ENCODE assay signal across 23 cellular contexts in the genomic region with DNA sequence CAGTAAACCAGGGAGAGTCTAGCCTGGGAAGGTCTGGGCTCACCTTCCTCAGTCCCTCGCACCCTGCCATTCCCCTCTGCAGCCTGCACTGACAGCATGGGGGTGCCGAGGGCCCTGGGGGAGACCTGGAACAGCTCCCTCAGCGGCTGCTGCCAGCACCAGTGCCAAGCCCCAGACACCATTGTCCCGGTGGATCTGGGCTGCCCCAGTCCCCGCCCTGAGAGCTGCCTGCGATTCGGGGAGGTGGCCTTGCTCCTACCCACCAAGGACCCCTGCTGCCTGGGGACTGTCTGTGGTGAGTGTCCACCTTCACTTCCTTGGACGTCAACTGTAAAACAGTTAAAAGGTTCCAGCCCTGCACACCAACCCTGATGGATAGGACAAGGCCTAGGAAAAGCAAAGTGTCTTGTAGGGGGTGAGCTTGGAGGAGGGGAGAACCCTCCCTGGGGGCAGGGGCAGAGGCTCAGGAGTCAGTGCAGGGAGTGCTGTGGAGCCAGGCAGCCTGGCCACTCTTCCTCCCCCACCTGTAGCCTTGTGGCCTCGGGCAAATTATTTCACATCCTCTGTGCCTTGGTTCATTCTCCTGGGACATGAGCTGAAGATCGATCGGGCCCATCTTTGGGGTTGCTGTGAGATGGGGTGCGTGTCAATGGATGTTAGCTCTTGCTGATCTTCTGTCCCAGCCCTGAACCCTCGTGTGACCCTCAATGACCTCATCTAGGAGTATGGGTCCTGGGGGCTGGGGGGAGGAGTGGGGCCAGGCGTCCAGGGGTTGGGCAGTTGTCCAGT.
DNase-seq lines count a peak whose midpoint lies in the region; ATAC-seq and TF ChIP-seq lines count a peak whose summit lies in the region.
"Had no signal": no experiment of that assay in that cellular context is flagged by ENCODE, and none has a peak within 500 bp of the region (broad histone marks: within the 10 kb centered on the region; RNA-seq: fewer than 3 reads in every experiment).

No MANE protein-coding gene starts in this region.

- no peak overlapping the region for H3K27ac ChIP-seq in H9 (ENCODE audit: insufficient read length, low read depth, low read length)
- no peak overlapping the region for H3K27ac ChIP-seq in gastroesophageal sphincter
- H3K27ac ChIP-seq in CD8-positive, alpha-beta memory T cell (ENCODE audit: low read depth, low read length), result no peak overlapping the region
- no peak overlapping the region for H3K27ac ChIP-seq in psoas muscle
- H3K27ac ChIP-seq: A549 had no signal

- no peak overlapping the region for H3K4ac ChIP-seq in H9 (ENCODE audit: low read depth, low read length)

- peaks cover 0 to 5% of the 10 kb centered on the region in 2 experiments; a peak in 2 of 4 replicates for H3K4me1 Mint-ChIP-seq in H9
- no peaks in the 10 kb centered on the region for H3K4me1 Mint-ChIP-seq in stimulated activated effector memory CD8-positive, alpha-beta T cell treated with anti-CD3 and anti-CD28 coated beads, Interleukin-12 subunit alpha, Interleukin-12 subunit beta, amount 100 ng/mL, for 72 hours
- H3K4me1 Mint-ChIP-seq in CD8-positive, alpha-beta memory T cell, result no peaks in the 10 kb centered on the region
- H3K4me1 Mint-ChIP-seq: B cell; CD4-positive, CD25-positive, alpha-beta regulatory T cell had no signal

- no CpG with 5 or more reads among the region's 14 CpGs for WGBS in H9 (ENCODE audit: extremely low coverage, insufficient read length, low lambda C conversion rate)
- WGBS in gastroesophageal sphincter (ENCODE audit: low coverage in 1 of 2), 2 donors, result 82% methylated on average over 8 of the region's 14 CpGs; no CpG with 5 or more reads in 1 of the 2 donors
- WGBS in psoas muscle, 3 donors, result 80 to 91% (median 80%) methylated on average over 14 of the region's 14 CpGs

- no peak overlapping the region for H2AK5ac ChIP-seq in H9 (ENCODE audit: insufficient read length, low read length)

- peak; percentile 19 for DNase-seq in ELF-1 (ENCODE audit: low read depth, low spot score)
- DNase-seq in H9, result no peak
- peak in 1 of 2 donors; percentile 34 for DNase-seq in stimulated activated effector memory CD8-positive, alpha-beta T cell treated with anti-CD3 and anti-CD28 coated beads, Interleukin-12 subunit alpha, Interleukin-12 subunit beta, amount 100 ng/mL, for 72 hours (ENCODE audit: low spot score in 2 of 2)
- DNase-seq in cerebellum (ENCODE audit: low spot score), result no peak
- DNase-seq in CD8-positive, alpha-beta memory T cell, result no peak
- no peak for DNase-seq in psoas muscle
- DNase-seq: CD4-positive, CD25-positive, alpha-beta regulatory T cell; COR-L47; DMS79; HCEC 1CT; MG63; NCI-H1092; NCI-H1436 treated with DMSO at 0.1 percent for 48 hours; NCI-H2029; NCI-H345; NCI-H524; NCI-H82 had no signal

- peaks cover 8% of the 10 kb centered on the region for H3K27me3 Mint-ChIP-seq in H9 (ENCODE audit: low read depth)
- peaks cover 7 to 16% of the 10 kb centered on the region in 2 donors for H3K27me3 Mint-ChIP-seq in CD8-positive, alpha-beta memory T cell
- H3K27me3 Mint-ChIP-seq: CD4-positive, CD25-positive, alpha-beta regulatory T cell had no signal

- H2BK5ac ChIP-seq in H9 (ENCODE audit: insufficient read length, low read length), result no peak overlapping the region

- intact Hi-C loops in psoas muscle (cut with DNase I), result loop anchor here (5.0 kb wide), 2 partner anchors 48 to 83 kb away; a partner anchor contains a TSS

- H3K4me1 ChIP-seq in H9 (ENCODE audit: insufficient read depth, low read length) (no peaks in the 10 kb centered on the region), gastroesophageal sphincter (no peaks in the 10 kb centered on the region), psoas muscle (peaks cover 9% of the 10 kb centered on the region)
- no peaks in the 10 kb centered on the region for H3K4me1 ChIP-seq in CD8-positive, alpha-beta memory T cell (ENCODE audit: insufficient read depth, low read length)
- H3K4me1 ChIP-seq: A549 had no signal

- H3K27ac Mint-ChIP-seq in H9, result no peak overlapping the region
- no peak overlapping the region for H3K27ac Mint-ChIP-seq in stimulated activated effector memory CD8-positive, alpha-beta T cell treated with anti-CD3 and anti-CD28 coated beads, Interleukin-12 subunit alpha, Interleukin-12 subunit beta, amount 100 ng/mL, for 72 hours
- no peak overlapping the region for H3K27ac Mint-ChIP-seq in CD8-positive, alpha-beta memory T cell
- H3K27ac Mint-ChIP-seq: B cell; CD4-positive, CD25-positive, alpha-beta regulatory T cell had no signal

- no peak overlapping the region for H3K4me3 Mint-ChIP-seq in H9
- H3K4me3 Mint-ChIP-seq in stimulated activated effector memory CD8-positive, alpha-beta T cell treated with anti-CD3 and anti-CD28 coated beads, Interleukin-12 subunit alpha, Interleukin-12 subunit beta, amount 100 ng/mL, for 72 hours, result no peak overlapping the region
- H3K4me3 Mint-ChIP-seq in CD8-positive, alpha-beta memory T cell, result no peak overlapping the region
- H3K4me3 Mint-ChIP-seq: B cell; CD4-positive, CD25-positive, alpha-beta regulatory T cell had no signal

- no peaks in the 10 kb centered on the region for H3K9me3 Mint-ChIP-seq in H9
- no peaks in the 10 kb centered on the region for H3K9me3 Mint-ChIP-seq in stimulated activated effector memory CD8-positive, alpha-beta T cell treated with anti-CD3 and anti-CD28 coated beads, Interleukin-12 subunit alpha, Interleukin-12 subunit beta, amount 100 ng/mL, for 72 hours
- H3K9me3 Mint-ChIP-seq in CD8-positive, alpha-beta memory T cell, result no peaks in the 10 kb centered on the region

- H3K9me3 ChIP-seq in H9 (ENCODE audit: control insufficient read depth, low read depth, low read length), result no peaks in the 10 kb centered on the region
- H3K9me3 ChIP-seq in gastroesophageal sphincter, result no peaks in the 10 kb centered on the region
- no peaks in the 10 kb centered on the region for H3K9me3 ChIP-seq in CD8-positive, alpha-beta memory T cell (ENCODE audit: low read length)
- H3K9me3 ChIP-seq in psoas muscle, result no peaks in the 10 kb centered on the region
- H3K9me3 ChIP-seq: A549, MG63 had no signal

- no peak overlapping the region for H3K56ac ChIP-seq in H9 (ENCODE audit: insufficient read length, low read depth, low read length)

- no peak overlapping the region for H3K18ac ChIP-seq in H9 (ENCODE audit: insufficient read length, low read depth, low read length)

- H4K91ac ChIP-seq in H9 (ENCODE audit: insufficient read length, low read depth, low read length), result no peak overlapping the region

- no peak overlapping the region for H2AFZ ChIP-seq in H9 (ENCODE audit: low read length)

- H2BK120ac ChIP-seq in H9 (ENCODE audit: low read depth, low read length, poor library complexity, severe bottlenecking), result no peak overlapping the region

- TF ChIP-seq CTCF in H9 (conservative IDR thresholded peaks at IDR 0.05), result no peak
- TF ChIP-seq CTCF in gastroesophageal sphincter (IDR thresholded peaks at IDR 0.05), result no peak
- no peak for TF ChIP-seq CTCF in psoas muscle (IDR thresholded peaks at IDR 0.05)

- H2BK12ac ChIP-seq in H9 (ENCODE audit: insufficient read length, low read depth, low read length), result no peak overlapping the region

- H3T11ph ChIP-seq in H9 (ENCODE audit: low read length), result no peak overlapping the region

- H3K23me2 ChIP-seq in H9 (ENCODE audit: insufficient read length, low read depth, low read length, poor library complexity, severe bottlenecking), result no peaks in the 10 kb centered on the region

- H2BK20ac ChIP-seq in H9 (ENCODE audit: low read depth, low read length, poor library complexity, severe bottlenecking), result no peak overlapping the region

- H3K79me2 ChIP-seq in H9 (ENCODE audit: insufficient read depth, low read length), result no peaks in the 10 kb centered on the region

- no peak overlapping the region for H2BK15ac ChIP-seq in H9 (ENCODE audit: low read depth, low read length)

- no peak overlapping the region for H4K8ac ChIP-seq in H9 (replicated peaks; ENCODE audit: insufficient read length, low read depth, low read length)

- no peak overlapping the region for H4K5ac ChIP-seq in H9 (ENCODE audit: insufficient read length, low read depth, low read length)

- ATAC-seq in gastroesophageal sphincter (peak; percentile 17), HG03039 (IDR thresholded peaks at IDR 0.05; ENCODE audit: unreplicated experiment) (no peak), psoas muscle (no peak)
- peak; percentile 19 for ATAC-seq in stimulated activated effector memory CD8-positive, alpha-beta T cell treated with anti-CD3 and anti-CD28 coated beads, Interleukin-12 subunit alpha, Interleukin-12 subunit beta, amount 100 ng/mL, for 72 hours
- ATAC-seq: GM12878, Right ventricle myocardium inferior had no signal

- H3K36me3 ChIP-seq in gastroesophageal sphincter, result no peaks in the 10 kb centered on the region
- no peaks in the 10 kb centered on the region for H3K36me3 ChIP-seq in CD8-positive, alpha-beta memory T cell (ENCODE audit: insufficient read depth, low read length)
- no peaks in the 10 kb centered on the region for H3K36me3 ChIP-seq in psoas muscle (ENCODE audit: insufficient read depth in 1 of 2, low read depth in 1 of 2)
- H3K36me3 ChIP-seq: MG63 had no signal

- TF ChIP-seq EP300 in gastroesophageal sphincter (IDR thresholded peaks at IDR 0.05), result no peak

- H4K20me1 ChIP-seq in H9 (ENCODE audit: control insufficient read depth, insufficient read depth, insufficient read length), result no peaks in the 10 kb centered on the region

- H3K9ac ChIP-seq in H9 (ENCODE audit: extremely low read depth, insufficient read length, low read length), result no peak overlapping the region

- no peak overlapping the region for H3K4me3 ChIP-seq in gastroesophageal sphincter
- no peak overlapping the region for H3K4me3 ChIP-seq in CD8-positive, alpha-beta memory T cell (ENCODE audit: low read length)
- no peak overlapping the region for H3K4me3 ChIP-seq in psoas muscle
- H3K4me3 ChIP-seq: A549, GM12878, MG63 had no signal

- no peak for TF ChIP-seq POLR2A in gastroesophageal sphincter (IDR thresholded peaks at IDR 0.05)

- H3K4me2 ChIP-seq in H9 (ENCODE audit: insufficient read depth, insufficient read length, low read length), result no peak overlapping the region
- H3K4me2 ChIP-seq: A549 had no signal

- CTCF ChIA-PET in CD8-positive, alpha-beta memory T cell (lab: Charles Lee), result no interaction called here

- H3K27me3 ChIP-seq in H9 (ENCODE audit: insufficient read depth, low read length), result no peaks in the 10 kb centered on the region
- H3K27me3 ChIP-seq in gastroesophageal sphincter, result peaks cover 4% of the 10 kb centered on the region
- peaks cover 8% of the 10 kb centered on the region for H3K27me3 ChIP-seq in CD8-positive, alpha-beta memory T cell (ENCODE audit: insufficient read depth, low read length, poor library complexity, severe bottlenecking)
- H3K27me3 ChIP-seq in psoas muscle (ENCODE audit: insufficient read depth in 3 of 3, low read length in 2 of 3), result no peaks in the 10 kb centered on the region
- H3K27me3 ChIP-seq: MG63 had no signal

- no peaks in the 10 kb centered on the region for H3K36me3 Mint-ChIP-seq in H9 (ENCODE audit: insufficient read depth in 1 of 3, low read depth in 3 of 3)
- H3K36me3 Mint-ChIP-seq in stimulated activated effector memory CD8-positive, alpha-beta T cell treated with anti-CD3 and anti-CD28 coated beads, Interleukin-12 subunit alpha, Interleukin-12 subunit beta, amount 100 ng/mL, for 72 hours, result no peaks in the 10 kb centered on the region
- H3K36me3 Mint-ChIP-seq in CD8-positive, alpha-beta memory T cell, result no peaks in the 10 kb centered on the region
- H3K36me3 Mint-ChIP-seq: CD4-positive, CD25-positive, alpha-beta regulatory T cell had no signal

- H3K14ac ChIP-seq in H9 (ENCODE audit: insufficient read depth, low read length), result peak overlapping the region; percentile 20

- POLR2A ChIA-PET in CD8-positive, alpha-beta memory T cell (lab: Charles Lee), result no interaction called here

- no peaks in the 10 kb centered on the region for H3K79me1 ChIP-seq in H9 (ENCODE audit: insufficient read depth, low read depth, low read length, poor library complexity, severe bottlenecking)

- no peak overlapping the region for H3K23ac ChIP-seq in H9 (ENCODE audit: insufficient read length, low read depth, low read length)

Comparison
In these comparisons a context has a peak if more than half of its experiments do, and no peak if none do; other contexts are left out.
1. ATAC-seq: peak in gastroesophageal sphincter (single experiment) and stimulated activated effector memory CD8-positive, alpha-beta T cell treated with anti-CD3 and anti-CD28 coated beads, Interleukin-12 subunit alpha, Interleukin-12 subunit beta, amount 100 ng/mL, for 72 hours (single experiment); none in HG03039 (single experiment) and psoas muscle (0 of 4).